21 cellular contexts compared by ENCODE assay signal in genomic region chr10:27474741-27475140, GRCh38.
"Had no signal": no experiment of that assay in that cellular context is flagged by ENCODE, and none has a peak within 500 bp of the region (broad histone marks: within the 10 kb centered on the region; RNA-seq: fewer than 3 reads in every experiment).

No MANE protein-coding gene starts in this region.

- H3K4me3 ChIP-seq: body of pancreas, dorsolateral prefrontal cortex, lung, spleen, tibial artery had no signal

- H3K27me3 ChIP-seq: body of pancreas, spleen, tibial artery had no signal

- H3K9me3 ChIP-seq: body of pancreas, tibial artery had no signal

- ATAC-seq: body of pancreas; left lobe of liver; sciatic nerve; stimulated activated naive B cell treated with anti-CD40 and anti-IgM and Interleukin-4, amounts not matched to agents 10 μg/mL and 1 μg/mL and 100 μg/mL, for 72 hours had no signal

- DNase-seq: activated CD4-positive, alpha-beta T cell treated with anti-CD3 and anti-CD28 coated beads for 1 hour; activated CD4-positive, alpha-beta T cell treated with anti-CD3 and anti-CD28 coated beads, Interleukin-2, amount 50 U/mL, for 48 hours; activated naive CD4-positive, alpha-beta T cell treated with Interleukin-2 at 50 U/mL for 16 hours; activated T-cell treated with anti-CD3 and anti-CD28 coated beads for 4 hours; body of pancreas; central memory CD4-positive, alpha-beta T cell; dorsolateral prefrontal cortex; endodermal cell; erythroblast; head of caudate nucleus; kidney; midbrain; spleen; stimulated activated naive B cell treated with anti-CD40 and anti-IgM and Interleukin-4, amounts not matched to agents 10 μg/mL and 1 μg/mL and 100 μg/mL, for 72 hours; tibial artery; WERI-Rb-1 had no signal

- H3K4me1 Mint-ChIP-seq: nephron; stimulated activated naive B cell treated with anti-CD40 and anti-IgM and Interleukin-4, amounts not matched to agents 10 μg/mL and 1 μg/mL and 100 μg/mL, for 72 hours had no signal

- H3K4me1 ChIP-seq: body of pancreas, spleen, tibial artery had no signal

- H3K36me3 Mint-ChIP-seq: stimulated activated naive B cell treated with anti-CD40 and anti-IgM and Interleukin-4, amounts not matched to agents 10 μg/mL and 1 μg/mL and 100 μg/mL, for 72 hours had no signal

- H3K36me3 ChIP-seq: spleen, tibial artery, WERI-Rb-1 had no signal

- H3K27ac ChIP-seq: body of pancreas, dorsolateral prefrontal cortex, spleen, tibial artery, WERI-Rb-1 had no signal

- H3K9me3 Mint-ChIP-seq: activated T-helper 2 cell treated with anti-CD3 and anti-CD28 coated beads, Interferon-gamma antibody, Interleukin-2, Interleukin-4, amounts not matched to agents 10 μg/mL and 5 μg/mL and 100 μg/mL, durations not matched to agents 14 hours and 24 hours and 36 hours; nephron; stimulated activated naive B cell treated with anti-CD40 and anti-IgM and Interleukin-4, amounts not matched to agents 10 μg/mL and 1 μg/mL and 100 μg/mL, for 72 hours had no signal

- H3K4me3 Mint-ChIP-seq: endodermal cell; nephron; stimulated activated naive B cell treated with anti-CD40 and anti-IgM and Interleukin-4, amounts not matched to agents 10 μg/mL and 1 μg/mL and 100 μg/mL, for 72 hours had no signal
